In the genomic region with DNA sequence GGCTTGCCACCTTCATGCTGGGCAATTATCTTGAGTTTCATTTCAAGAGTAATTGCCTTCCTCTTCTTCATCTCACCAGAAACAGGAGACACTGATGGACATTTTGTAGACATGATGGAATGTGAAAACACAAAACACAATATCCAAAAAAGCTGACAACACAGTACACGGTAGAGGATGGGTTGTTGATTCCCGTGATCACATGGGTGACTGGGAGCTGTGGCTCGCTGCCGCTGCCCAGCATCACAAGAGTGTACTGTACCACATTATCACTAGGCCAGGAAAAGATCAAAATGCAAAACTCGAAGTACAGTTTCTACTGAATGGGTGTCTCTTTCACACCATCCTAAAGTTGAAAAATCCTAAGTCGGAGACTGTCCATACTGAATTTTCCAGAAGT, we compare ENCODE assay signal across 16 cellular contexts. TPM values are rescaled to one million over a fixed set of nuclear protein-coding genes. Genes with fewer than 3 reads are reported as not detected.
DNase-seq lines count a peak whose midpoint lies in the region; ATAC-seq and TF ChIP-seq lines count a peak whose summit lies in the region.
"Had no signal": no experiment of that assay in that cellular context is flagged by ENCODE, and none has a peak within 500 bp of the region (broad histone marks: within the 10 kb centered on the region; RNA-seq: fewer than 3 reads in every experiment).

No MANE protein-coding gene starts in this region.

- no peak overlapping the region for H3K4me3 Mint-ChIP-seq in activated CD4-positive, alpha-beta memory T cell treated with anti-CD3 and anti-CD28 coated beads for 36 hours
- no peak overlapping the region for H3K4me3 Mint-ChIP-seq in activated CD4-positive, alpha-beta memory T cell treated with anti-CD3 and anti-CD28 coated beads, Interleukin-2, amount 10 ng/mL, durations not matched to agents 7 days and 5 days
- H3K4me3 Mint-ChIP-seq in natural killer cell treated with Interleukin-12 subunit alpha and Interleukin-12 subunit beta and Interleukin-15 and Interleukin-18, amount 100 ng/mL, for 72 hours, result peak overlapping the region; percentile 8
- no peak overlapping the region for H3K4me3 Mint-ChIP-seq in natural killer cell
- peak overlapping the region; percentile 42 for H3K4me3 Mint-ChIP-seq in activated T-helper 17 cell treated with anti-CD3 and anti-CD28 coated beads, Interleukin-2, amount 50 U/mL, for 72 hours
- H3K4me3 Mint-ChIP-seq in stimulated activated effector memory CD8-positive, alpha-beta T cell treated with anti-CD3 and anti-CD28 coated beads, Interleukin-12 subunit alpha, Interleukin-12 subunit beta, amount 100 ng/mL, for 72 hours, result no peak overlapping the region

- CTCF ChIA-PET in activated CD4-positive, alpha-beta memory T cell treated with anti-CD3 and anti-CD28 coated beads for 36 hours (lab: Charles Lee), result interaction anchor here (1.4 kb wide), 1 partner anchor 160 kb away, joined by 3 read pairs; no protein-coding TSS in a partner anchor
- CTCF ChIA-PET in activated CD4-positive, alpha-beta memory T cell treated with anti-CD3 and anti-CD28 coated beads, Interleukin-2, amount 10 ng/mL, durations not matched to agents 7 days and 5 days (lab: Charles Lee), result no interaction called here

- peak overlapping the region; percentile 35 for H3K27ac Mint-ChIP-seq in activated CD4-positive, alpha-beta memory T cell treated with anti-CD3 and anti-CD28 coated beads for 36 hours
- no peak overlapping the region for H3K27ac Mint-ChIP-seq in activated CD4-positive, alpha-beta memory T cell treated with anti-CD3 and anti-CD28 coated beads, Interleukin-2, amount 10 ng/mL, durations not matched to agents 7 days and 5 days
- peak overlapping the region; percentile 9 to 18 for H3K27ac Mint-ChIP-seq in natural killer cell treated with Interleukin-12 subunit alpha and Interleukin-12 subunit beta and Interleukin-15 and Interleukin-18, amount 100 ng/mL, for 72 hours
- H3K27ac Mint-ChIP-seq in natural killer cell, result peak overlapping the region in 1 of 2 donors; percentile 59
- H3K27ac Mint-ChIP-seq in activated T-helper 17 cell treated with anti-CD3 and anti-CD28 coated beads, Interleukin-2, amount 50 U/mL, for 72 hours, result peak overlapping the region; percentile 74
- peak overlapping the region; percentile 11 for H3K27ac Mint-ChIP-seq in stimulated activated effector memory CD8-positive, alpha-beta T cell treated with anti-CD3 and anti-CD28 coated beads, Interleukin-12 subunit alpha, Interleukin-12 subunit beta, amount 100 ng/mL, for 72 hours

- POLR2A ChIA-PET in activated CD4-positive, alpha-beta memory T cell treated with anti-CD3 and anti-CD28 coated beads for 36 hours (lab: Charles Lee), result no interaction called here
- POLR2A ChIA-PET in activated CD4-positive, alpha-beta memory T cell treated with anti-CD3 and anti-CD28 coated beads, Interleukin-2, amount 10 ng/mL, durations not matched to agents 7 days and 5 days (lab: Charles Lee), result no interaction called here

- peaks cover 57% of the 10 kb centered on the region for H3K36me3 Mint-ChIP-seq in activated CD4-positive, alpha-beta memory T cell treated with anti-CD3 and anti-CD28 coated beads for 36 hours
- peaks cover 55% of the 10 kb centered on the region for H3K36me3 Mint-ChIP-seq in activated CD4-positive, alpha-beta memory T cell treated with anti-CD3 and anti-CD28 coated beads, Interleukin-2, amount 10 ng/mL, durations not matched to agents 7 days and 5 days (ENCODE audit: low read depth)
- H3K36me3 Mint-ChIP-seq in natural killer cell treated with Interleukin-12 subunit alpha and Interleukin-12 subunit beta and Interleukin-15 and Interleukin-18, amount 100 ng/mL, for 72 hours, result peaks cover 31% of the 10 kb centered on the region
- H3K36me3 Mint-ChIP-seq in natural killer cell, result peaks cover under 1% of the 10 kb centered on the region
- H3K36me3 Mint-ChIP-seq in activated T-helper 17 cell treated with anti-CD3 and anti-CD28 coated beads, Interleukin-2, amount 50 U/mL, for 72 hours (ENCODE audit: low read depth), result peaks cover 98% of the 10 kb centered on the region
- peaks cover 93% of the 10 kb centered on the region for H3K36me3 Mint-ChIP-seq in stimulated activated effector memory CD8-positive, alpha-beta T cell treated with anti-CD3 and anti-CD28 coated beads, Interleukin-12 subunit alpha, Interleukin-12 subunit beta, amount 100 ng/mL, for 72 hours

- intact Hi-C loops in activated CD4-positive, alpha-beta memory T cell treated with anti-CD3 and anti-CD28 coated beads for 36 hours (cut with micrococcal nuclease), result no loop called here
- intact Hi-C loops in natural killer cell (cut with micrococcal nuclease), result no loop called here

- no peak for TF ChIP-seq CTCF in natural killer cell (IDR thresholded peaks at IDR 0.05)

- ATAC-seq in natural killer cell treated with Interleukin-12 subunit alpha and Interleukin-12 subunit beta and Interleukin-15 and Interleukin-18, amount 100 ng/mL, for 72 hours, result no peak
- ATAC-seq in natural killer cell, result no peak
- no peak for ATAC-seq in activated T-helper 17 cell treated with anti-CD3 and anti-CD28 coated beads, Interleukin-2, amount 50 U/mL, for 72 hours (replicated peaks)
- ATAC-seq in stimulated activated effector memory CD8-positive, alpha-beta T cell treated with anti-CD3 and anti-CD28 coated beads, Interleukin-12 subunit alpha, Interleukin-12 subunit beta, amount 100 ng/mL, for 72 hours, result no peak

- H3K4me1 Mint-ChIP-seq in activated CD4-positive, alpha-beta memory T cell treated with anti-CD3 and anti-CD28 coated beads for 36 hours (ENCODE audit: low read depth), result peaks cover 71% of the 10 kb centered on the region
- H3K4me1 Mint-ChIP-seq in activated CD4-positive, alpha-beta memory T cell treated with anti-CD3 and anti-CD28 coated beads, Interleukin-2, amount 10 ng/mL, durations not matched to agents 7 days and 5 days, result peaks cover 68% of the 10 kb centered on the region
- H3K4me1 Mint-ChIP-seq in natural killer cell treated with Interleukin-12 subunit alpha and Interleukin-12 subunit beta and Interleukin-15 and Interleukin-18, amount 100 ng/mL, for 72 hours (ENCODE audit: low read depth in 2 of 2), result peaks cover 45 to 55% of the 10 kb centered on the region in 2 donors
- H3K4me1 Mint-ChIP-seq in natural killer cell, result peaks cover 50 to 52% of the 10 kb centered on the region in 2 donors
- H3K4me1 Mint-ChIP-seq in activated T-helper 17 cell treated with anti-CD3 and anti-CD28 coated beads, Interleukin-2, amount 50 U/mL, for 72 hours, result peaks cover 46% of the 10 kb centered on the region
- peaks cover 67% of the 10 kb centered on the region for H3K4me1 Mint-ChIP-seq in stimulated activated effector memory CD8-positive, alpha-beta T cell treated with anti-CD3 and anti-CD28 coated beads, Interleukin-12 subunit alpha, Interleukin-12 subunit beta, amount 100 ng/mL, for 72 hours

- H3K9me3 Mint-ChIP-seq in activated CD4-positive, alpha-beta memory T cell treated with anti-CD3 and anti-CD28 coated beads for 36 hours, result no peaks in the 10 kb centered on the region
- H3K9me3 Mint-ChIP-seq in activated CD4-positive, alpha-beta memory T cell treated with anti-CD3 and anti-CD28 coated beads, Interleukin-2, amount 10 ng/mL, durations not matched to agents 7 days and 5 days, result no peaks in the 10 kb centered on the region
- H3K9me3 Mint-ChIP-seq in natural killer cell treated with Interleukin-12 subunit alpha and Interleukin-12 subunit beta and Interleukin-15 and Interleukin-18, amount 100 ng/mL, for 72 hours, result no peaks in the 10 kb centered on the region
- H3K9me3 Mint-ChIP-seq in natural killer cell, result no peaks in the 10 kb centered on the region
- H3K9me3 Mint-ChIP-seq in activated T-helper 17 cell treated with anti-CD3 and anti-CD28 coated beads, Interleukin-2, amount 50 U/mL, for 72 hours, result no peaks in the 10 kb centered on the region
- H3K9me3 Mint-ChIP-seq in stimulated activated effector memory CD8-positive, alpha-beta T cell treated with anti-CD3 and anti-CD28 coated beads, Interleukin-12 subunit alpha, Interleukin-12 subunit beta, amount 100 ng/mL, for 72 hours, result no peaks in the 10 kb centered on the region

- no peak for DNase-seq in activated CD4-positive, alpha-beta memory T cell treated with anti-CD3 and anti-CD28 coated beads for 36 hours
- no peak for DNase-seq in activated CD4-positive, alpha-beta memory T cell treated with anti-CD3 and anti-CD28 coated beads, Interleukin-2, amount 10 ng/mL, durations not matched to agents 7 days and 5 days
- DNase-seq in natural killer cell treated with Interleukin-12 subunit alpha and Interleukin-12 subunit beta and Interleukin-15 and Interleukin-18, amount 100 ng/mL, for 72 hours (ENCODE audit: low spot score), result no peak
- DNase-seq in natural killer cell, result no peak
- no peak for DNase-seq in stimulated activated effector memory CD8-positive, alpha-beta T cell treated with anti-CD3 and anti-CD28 coated beads, Interleukin-12 subunit alpha, Interleukin-12 subunit beta, amount 100 ng/mL, for 72 hours (ENCODE audit: low spot score in 2 of 2)
- DNase-seq in NCI-H774 (lab: John Stamatoyannopoulos, UW), result no peak
- DNase-seq in AML-193 (lab: John Stamatoyannopoulos, UW), result no peak
- DNase-seq: Caco-2, DMS153, KG1, NCI-H1436, NCI-H2029, NCI-H2171, NCI-H446, NCI-H69 had no signal

- no peaks in the 10 kb centered on the region for H3K27me3 Mint-ChIP-seq in activated CD4-positive, alpha-beta memory T cell treated with anti-CD3 and anti-CD28 coated beads for 36 hours
- no peaks in the 10 kb centered on the region for H3K27me3 Mint-ChIP-seq in activated CD4-positive, alpha-beta memory T cell treated with anti-CD3 and anti-CD28 coated beads, Interleukin-2, amount 10 ng/mL, durations not matched to agents 7 days and 5 days
- no peaks in the 10 kb centered on the region for H3K27me3 Mint-ChIP-seq in natural killer cell treated with Interleukin-12 subunit alpha and Interleukin-12 subunit beta and Interleukin-15 and Interleukin-18, amount 100 ng/mL, for 72 hours
- H3K27me3 Mint-ChIP-seq in natural killer cell (ENCODE audit: low read depth in 2 of 2), result no peaks in the 10 kb centered on the region
- no peaks in the 10 kb centered on the region for H3K27me3 Mint-ChIP-seq in activated T-helper 17 cell treated with anti-CD3 and anti-CD28 coated beads, Interleukin-2, amount 50 U/mL, for 72 hours

RNA-seq across cellular contexts. Expression of a gene that starts 7.4 kb away (rescaled TPM):
- 10 to 100 TPM; 35.9 TPM for total RNA-seq in activated CD4-positive, alpha-beta memory T cell treated with anti-CD3 and anti-CD28 coated beads for 36 hours
- total RNA-seq in activated CD4-positive, alpha-beta memory T cell treated with anti-CD3 and anti-CD28 coated beads, Interleukin-2, amount 10 ng/mL, durations not matched to agents 7 days and 5 days, result 10 to 100 TPM; 22.8 to 23.3 TPM
- total RNA-seq in natural killer cell treated with Interleukin-12 subunit alpha and Interleukin-12 subunit beta and Interleukin-15 and Interleukin-18, amount 100 ng/mL, for 72 hours, result 10 to 100 TPM; 25.8 to 48.8 TPM
- 10 to 100 TPM in 1 of 3 donors, 1 to 10 TPM in 2; 5.9 to 10.5 (median 6.6) TPM for total RNA-seq in natural killer cell
- total RNA-seq in activated T-helper 17 cell treated with anti-CD3 and anti-CD28 coated beads, Interleukin-2, amount 50 U/mL, for 72 hours, result 10 to 100 TPM; 32.4 to 48.6 TPM

RNA-seq across cellular contexts. Expression of a gene that starts 7.7 kb away (rescaled TPM):
- 100 to 1,000 TPM; 517 to 553 TPM for total RNA-seq in activated CD4-positive, alpha-beta memory T cell treated with anti-CD3 and anti-CD28 coated beads for 36 hours
- 100 to 1,000 TPM; 398 to 408 TPM for total RNA-seq in activated CD4-positive, alpha-beta memory T cell treated with anti-CD3 and anti-CD28 coated beads, Interleukin-2, amount 10 ng/mL, durations not matched to agents 7 days and 5 days
- 100 to 1,000 TPM; 225 to 292 TPM for total RNA-seq in natural killer cell treated with Interleukin-12 subunit alpha and Interleukin-12 subunit beta and Interleukin-15 and Interleukin-18, amount 100 ng/mL, for 72 hours
- total RNA-seq in natural killer cell, result 100 to 1,000 TPM; 136 to 175 (median 162) TPM
- total RNA-seq in activated T-helper 17 cell treated with anti-CD3 and anti-CD28 coated beads, Interleukin-2, amount 50 U/mL, for 72 hours, result 100 to 1,000 TPM; 309 to 488 TPM

Comparison
In these comparisons a context has a peak if more than half of its experiments do, and no peak if none do; other contexts are left out.
1. H3K4me3 Mint-ChIP-seq: peak in natural killer cell treated with Interleukin-12 subunit alpha and Interleukin-12 subunit beta and Interleukin-15 and Interleukin-18, amount 100 ng/mL, for 72 hours (single experiment) and activated T-helper 17 cell treated with anti-CD3 and anti-CD28 coated beads, Interleukin-2, amount 50 U/mL, for 72 hours (single experiment); none in activated CD4-positive, alpha-beta memory T cell treated with anti-CD3 and anti-CD28 coated beads for 36 hours (single experiment), activated CD4-positive, alpha-beta memory T cell treated with anti-CD3 and anti-CD28 coated beads, Interleukin-2, amount 10 ng/mL, durations not matched to agents 7 days and 5 days (single experiment), natural killer cell (single experiment) and stimulated activated effector memory CD8-positive, alpha-beta T cell treated with anti-CD3 and anti-CD28 coated beads, Interleukin-12 subunit alpha, Interleukin-12 subunit beta, amount 100 ng/mL, for 72 hours (single experiment).